ENCODE assay signal across 8 cellular contexts in genomic region chr15:64153480-64154367, GRCh38. TPM values are rescaled to one million over a fixed set of nuclear protein-coding genes. Genes with fewer than 3 reads are reported as not detected.
DNase-seq lines count a peak whose midpoint lies in the region; ATAC-seq, FAIRE-seq and TF ChIP-seq lines count a peak whose summit lies in the region.

No MANE protein-coding gene starts in this region.

- peak; percentile 84 for TF ChIP-seq POLR2A in endothelial cell of umbilical vein (IDR thresholded peaks at IDR 0.05; ENCODE audit: low read depth, low read length)

- H4K20me1 ChIP-seq in endothelial cell of umbilical vein (replicated peaks; ENCODE audit: control insufficient read depth, extremely low read depth, insufficient read depth, low read length), result no peaks in the 10 kb centered on the region

- no peaks in the 10 kb centered on the region for H3K9me3 Mint-ChIP-seq in activated CD8-positive, alpha-beta memory T cell treated with anti-CD3 and anti-CD28 coated beads, Interleukin-2, amount 10 ng/mL, durations not matched to agents 7 days and 5 days (ENCODE audit: low read depth)

- H3K79me2 ChIP-seq in endothelial cell of umbilical vein (ENCODE audit: control insufficient read depth, insufficient read depth, low read length), result peaks cover 9% of the 10 kb centered on the region

- H3K27me3 Mint-ChIP-seq in activated CD8-positive, alpha-beta memory T cell treated with anti-CD3 and anti-CD28 coated beads, Interleukin-2, amount 10 ng/mL, durations not matched to agents 7 days and 5 days, result peaks cover 11% of the 10 kb centered on the region

- no peak overlapping the region for H3K4me2 ChIP-seq in endothelial cell of umbilical vein (ENCODE audit: insufficient read depth, low read length)

- POLR2A ChIA-PET in endothelial cell of umbilical vein (lab: Charles Lee), result no interaction called here

- H3K4me1 ChIP-seq in endothelial cell of umbilical vein (ENCODE audit: control insufficient read depth, extremely low read depth, insufficient read depth, low read length), result peaks cover 5% of the 10 kb centered on the region

- peaks cover 35% of the 10 kb centered on the region for H3K4me1 Mint-ChIP-seq in activated CD8-positive, alpha-beta memory T cell treated with anti-CD3 and anti-CD28 coated beads, Interleukin-2, amount 10 ng/mL, durations not matched to agents 7 days and 5 days

- H3K9me3 ChIP-seq in endothelial cell of umbilical vein (replicated peaks; ENCODE audit: control insufficient read depth, insufficient read depth, low read length), result no peaks in the 10 kb centered on the region

- DNase-seq in D341Med (ENCODE audit: low spot score) (peak; percentile 94), HUDEP-2 (lab: John Stamatoyannopoulos, UW; ENCODE audit: unreplicated experiment in 76 of 76) (peak in 74 of 76 experiments; percentile 28 to 94 (median 82)), NOMO-1 treated with dmso at 0.1 percent for 144 hours (lab: John Stamatoyannopoulos, UW; ENCODE audit: unreplicated experiment) (peak; percentile 70), endothelial cell of umbilical vein (ENCODE audit: low read depth, low spot score) (peak; percentile 86), middle frontal gyrus (ENCODE audit: extremely low spot score, low spot score) (peak; percentile 83)
- peak; percentile 95 for DNase-seq in activated CD8-positive, alpha-beta memory T cell treated with anti-CD3 and anti-CD28 coated beads, Interleukin-2, amount 10 ng/mL, durations not matched to agents 7 days and 5 days
- peak; percentile 88 for DNase-seq in stimulated activated CD8-positive, alpha-beta memory T cell treated with anti-CD3 and anti-CD28 coated beads, Interleukin-4, amount 100 ng/mL, for 24 hours (ENCODE audit: low read depth)

- no peak overlapping the region for H3K9ac ChIP-seq in endothelial cell of umbilical vein (replicated peaks; ENCODE audit: extremely low read depth, insufficient read depth, low read length)

- peak overlapping the region; percentile 76 for H3K27ac Mint-ChIP-seq in activated CD8-positive, alpha-beta memory T cell treated with anti-CD3 and anti-CD28 coated beads, Interleukin-2, amount 10 ng/mL, durations not matched to agents 7 days and 5 days

- peak; percentile 97 to 100 for TF ChIP-seq CTCF in endothelial cell of umbilical vein (IDR thresholded peaks at IDR 0.05; ENCODE audit: extremely low read depth in 1 of 2, insufficient read depth in 1 of 2, low read depth in 1 of 2, low read length in 2 of 2)

- peak; percentile 94 for FAIRE-seq in endothelial cell of umbilical vein (lab: Jason Lieb, UNC)

- no TSS peak for BruUV-seq in endothelial cell of umbilical vein (replicated peaks; lab: Mats Ljungman, UMichigan)

- no peaks in the 10 kb centered on the region for H3K9me1 ChIP-seq in endothelial cell of umbilical vein (replicated peaks; ENCODE audit: control insufficient read depth, extremely low read depth, insufficient read depth, low read length)

- no peak overlapping the region for H3K4me3 ChIP-seq in endothelial cell of umbilical vein (replicated peaks in 1 of 3; ENCODE audit: insufficient read depth in 1 of 3, low read depth in 1 of 3, low read length in 3 of 3)

- intact Hi-C loops in endothelial cell of umbilical vein (cut with micrococcal nuclease), result loop anchor here (1.0 to 5.0 kb wide), 3 partner anchors 57 to 543 kb away; no protein-coding TSS in a partner anchor

- CTCF ChIA-PET in activated CD8-positive, alpha-beta memory T cell treated with anti-CD3 and anti-CD28 coated beads, Interleukin-2, amount 10 ng/mL, durations not matched to agents 7 days and 5 days (lab: Charles Lee), result interaction anchor here (0.6 to 2.9 kb wide), 39 partner anchors 8 to 666 kb away, joined by 3 to 29 read pairs (median 4); partner anchors contain the start of genes CIAO2A, PPIB and SNX1
- CTCF ChIA-PET in endothelial cell of umbilical vein (lab: Charles Lee), result interaction anchor here (0.6 to 4.0 kb wide), 25 partner anchors 9 to 937 kb away, joined by 3 to 33 read pairs (median 4); partner anchors contain the start of genes CIAO2A, PPIB, SNX1 and TRIP4

- no peak overlapping the region for H3K27ac ChIP-seq in endothelial cell of umbilical vein (ENCODE audit: insufficient read depth, low read depth, low read length)

- H3K4me3 Mint-ChIP-seq in activated CD8-positive, alpha-beta memory T cell treated with anti-CD3 and anti-CD28 coated beads, Interleukin-2, amount 10 ng/mL, durations not matched to agents 7 days and 5 days, result peak overlapping the region; percentile 54

- H3K36me3 Mint-ChIP-seq in activated CD8-positive, alpha-beta memory T cell treated with anti-CD3 and anti-CD28 coated beads, Interleukin-2, amount 10 ng/mL, durations not matched to agents 7 days and 5 days, result peaks cover 25% of the 10 kb centered on the region

- peak; percentile 51 for ATAC-seq in GM21390 (IDR thresholded peaks at IDR 0.05; ENCODE audit: unreplicated experiment)
- ATAC-seq in activated CD8-positive, alpha-beta memory T cell treated with anti-CD3 and anti-CD28 coated beads, Interleukin-2, amount 10 ng/mL, durations not matched to agents 7 days and 5 days, result peak; percentile 86

- dilution Hi-C loops in endothelial cell of umbilical vein (cut with MboI; ENCODE audit: extremely low pct_ligation_motif_present, low sequenced_read_pairs), result no loop called here

- peaks cover 19 to 34% of the 10 kb centered on the region in 2 experiments for H3K36me3 ChIP-seq in endothelial cell of umbilical vein (ENCODE audit: control insufficient read depth in 2 of 2, extremely low read depth in 1 of 2, insufficient read depth in 2 of 2, low read length in 2 of 2)

- peaks cover 5 to 12% of the 10 kb centered on the region in 2 experiments for H3K27me3 ChIP-seq in endothelial cell of umbilical vein (ENCODE audit: control insufficient read depth in 2 of 2, insufficient read depth in 2 of 2, low read length in 2 of 2)

- H2AFZ ChIP-seq in endothelial cell of umbilical vein (ENCODE audit: low read depth, low read length), result no peak overlapping the region

TF ChIP-seq in endothelial cell of umbilical vein, 7 proteins besides CTCF, POLR2A, EP300 and RAD21:
- TF ChIP-seq FOS (IDR thresholded peaks at IDR 0.05; ENCODE audit: borderline replicate concordance, insufficient read depth, low read length) (no peak), POLR2AphosphoS5 (IDR thresholded peaks at IDR 0.05; ENCODE audit: insufficient read depth, low read depth, low read length) (peak; percentile 98)

RNA-seq across cellular contexts. Expression of gene SNX22, which starts 2.2 kb away (rescaled TPM):
- total RNA-seq in activated CD8-positive, alpha-beta memory T cell treated with anti-CD3 and anti-CD28 coated beads, Interleukin-2, amount 10 ng/mL, durations not matched to agents 7 days and 5 days, result under 1 TPM; 0.21 to 0.35 TPM
- total RNA-seq in endothelial cell of umbilical vein, result 0.14 and 0.73 TPM in 2 replicates
- polyA plus RNA-seq in endothelial cell of umbilical vein, result 0.14 and 0.18 TPM in 2 replicates
- 0.10 and 0.13 TPM in 2 replicates for polyA plus RNA-seq in endothelial cell of umbilical vein (2011; cell fraction: cytosol; rRNA removed)
- polyA plus RNA-seq in endothelial cell of umbilical vein (2011; cell fraction: nucleus; rRNA removed), result 0.38 and 0.40 TPM in 2 replicates
- 1.2 and 1.5 TPM in 2 replicates for polyA plus RNA-seq in endothelial cell of umbilical vein (2012)
- polyA minus RNA-seq in endothelial cell of umbilical vein, result 0.19 and 0.34 TPM in 2 replicates
- not detected for polyA minus RNA-seq in endothelial cell of umbilical vein (2011; cell fraction: cytosol; rRNA and poly(A)+ RNA removed)
- 0.19 and 0.67 TPM in 2 replicates for polyA minus RNA-seq in endothelial cell of umbilical vein (2011; cell fraction: nucleus; rRNA and poly(A)+ RNA removed)

RNA-seq across cellular contexts. Expression of gene PPIB, which starts 9.1 kb away (rescaled TPM):
- total RNA-seq in activated CD8-positive, alpha-beta memory T cell treated with anti-CD3 and anti-CD28 coated beads, Interleukin-2, amount 10 ng/mL, durations not matched to agents 7 days and 5 days, result 100 to 1,000 TPM; 308 to 386 TPM
- 818 and 840 TPM in 2 replicates for total RNA-seq in endothelial cell of umbilical vein
- 1,157 and 1,240 TPM in 2 replicates for polyA plus RNA-seq in endothelial cell of umbilical vein
- polyA plus RNA-seq in endothelial cell of umbilical vein (2011; cell fraction: cytosol; rRNA removed), result 1,469 and 1,568 TPM in 2 replicates
- polyA plus RNA-seq in endothelial cell of umbilical vein (2011; cell fraction: nucleus; rRNA removed), result 547 and 579 TPM in 2 replicates
- polyA plus RNA-seq in endothelial cell of umbilical vein (2012), result 798 and 832 TPM in 2 replicates
- 564 and 566 TPM in 2 replicates for polyA minus RNA-seq in endothelial cell of umbilical vein
- polyA minus RNA-seq in endothelial cell of umbilical vein (2011; cell fraction: cytosol; rRNA and poly(A)+ RNA removed), result 260 TPM
- polyA minus RNA-seq in endothelial cell of umbilical vein (2011; cell fraction: nucleus; rRNA and poly(A)+ RNA removed), result 61.5 and 75.7 TPM in 2 replicates

RNA-seq across cellular contexts. Expression of gene SNX1, which starts 57.9 kb away (rescaled TPM):
- total RNA-seq in activated CD8-positive, alpha-beta memory T cell treated with anti-CD3 and anti-CD28 coated beads, Interleukin-2, amount 10 ng/mL, durations not matched to agents 7 days and 5 days, result 100 to 1,000 TPM; 108 to 114 TPM
- total RNA-seq in endothelial cell of umbilical vein, result 110 and 113 TPM in 2 replicates
- 52.1 and 56.0 TPM in 2 replicates for polyA plus RNA-seq in endothelial cell of umbilical vein
- polyA plus RNA-seq in endothelial cell of umbilical vein (2011; cell fraction: cytosol; rRNA removed), result 72.0 and 73.0 TPM in 2 replicates
- 137 and 144 TPM in 2 replicates for polyA plus RNA-seq in endothelial cell of umbilical vein (2011; cell fraction: nucleus; rRNA removed)
- polyA plus RNA-seq in endothelial cell of umbilical vein (2012), result 55.8 and 64.3 TPM in 2 replicates
- 55.3 and 63.4 TPM in 2 replicates for polyA minus RNA-seq in endothelial cell of umbilical vein
- 36.8 TPM for polyA minus RNA-seq in endothelial cell of umbilical vein (2011; cell fraction: cytosol; rRNA and poly(A)+ RNA removed)
- 38.7 and 53.7 TPM in 2 replicates for polyA minus RNA-seq in endothelial cell of umbilical vein (2011; cell fraction: nucleus; rRNA and poly(A)+ RNA removed)
